Comparison of ENCODE assay signal across 8 cellular contexts in genomic region chr7:38367301-38367700, GRCh38.
DNase-seq lines count a peak whose midpoint lies in the region; ATAC-seq lines count a peak whose summit lies in the region.

No MANE protein-coding gene starts in this region.

- peak; percentile 84 for DNase-seq in Jurkat, Clone E6-1 (ENCODE audit: low read depth, low spot score)
- DNase-seq in memory B cell (ENCODE audit: low spot score in 2 of 2): no peak
- DNase-seq in NCI-H446 treated with DMSO at 0.1 percent for 48 hours (lab: John Stamatoyannopoulos, UW): no peak
- DNase-seq in 8988T: no peak
- no peak for DNase-seq in sciatic nerve (ENCODE audit: low spot score)
- DNase-seq in activated gamma-delta T cell treated with Interleukin-2 at 50 U/mL for 16 hours: no peak

- intact Hi-C loops in sciatic nerve (cut with DNase I): no loop called here

- peak overlapping the region; percentile 13; the same call in 1 of the 2 replicates for H3K4me3 ChIP-seq in Jurkat, Clone E6-1 (ENCODE audit: low read length)

- no peaks in the 10 kb centered on the region for H3K9me3 Mint-ChIP-seq in memory B cell

- peak; percentile 71 for ATAC-seq in GM18868 (IDR thresholded peaks at IDR 0.05; ENCODE audit: unreplicated experiment)
- peak; percentile 59 for ATAC-seq in GM21786 (IDR thresholded peaks at IDR 0.05; ENCODE audit: unreplicated experiment)
- ATAC-seq in memory B cell (ENCODE audit: low read depth): no peak
- no peak for ATAC-seq in sciatic nerve

- peak overlapping the region; percentile 87 for H3K27ac Mint-ChIP-seq in memory B cell

- peaks cover 44% of the 10 kb centered on the region for H3K4me1 Mint-ChIP-seq in memory B cell

- H3K27me3 Mint-ChIP-seq in memory B cell: no peaks in the 10 kb centered on the region

- no peak overlapping the region for H3K4me3 Mint-ChIP-seq in memory B cell

- peaks cover 2% of the 10 kb centered on the region for H3K36me3 Mint-ChIP-seq in memory B cell

Comparison
In these comparisons a context has a peak if more than half of its experiments do, and no peak if none do; other contexts are left out.
1. ATAC-seq: peak in GM18868 (single experiment) and GM21786 (single experiment); none in memory B cell (single experiment) and sciatic nerve (single experiment).